Comparison of ENCODE assay signal across 12 cellular contexts in the genomic region with DNA sequence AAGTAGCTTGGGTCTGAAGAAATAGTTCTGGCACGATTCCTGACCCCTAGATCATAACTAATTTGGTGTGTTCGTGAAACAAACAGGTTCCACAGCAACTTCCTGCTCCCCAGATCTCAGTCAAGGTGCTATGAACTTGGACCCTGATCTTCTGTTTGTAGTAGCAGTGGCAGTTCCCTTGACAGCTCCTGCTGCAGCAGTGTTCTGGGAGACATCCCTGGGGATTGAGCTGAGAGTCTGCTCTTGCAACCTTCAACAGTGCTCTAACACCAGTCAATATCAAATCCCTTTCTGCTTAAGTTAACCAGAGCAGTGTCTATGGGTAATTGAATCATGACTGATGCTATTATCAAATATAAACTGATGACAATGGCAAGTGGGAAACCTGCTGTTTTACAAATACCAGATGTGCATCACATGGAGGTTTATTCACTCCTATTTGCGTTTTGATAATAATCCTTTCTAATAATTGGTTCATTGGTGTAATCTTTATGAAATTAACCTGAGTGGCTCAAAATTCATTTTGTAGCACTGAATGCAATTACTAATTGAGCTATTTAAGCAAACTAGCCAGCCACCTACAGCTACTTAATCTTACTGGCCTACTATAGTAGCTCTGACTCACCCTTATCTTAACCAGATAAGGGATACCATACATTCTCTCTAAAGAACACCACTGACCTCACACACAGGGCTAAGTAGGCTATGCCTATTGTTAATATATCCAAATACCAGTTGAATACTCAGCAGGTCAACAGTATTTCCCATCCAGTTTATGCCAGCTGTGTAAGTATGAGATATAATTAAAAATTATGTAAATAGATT. TPM values are rescaled to one million over a fixed set of nuclear protein-coding genes. Genes with fewer than 3 reads are reported as not detected.
DNase-seq lines count a peak whose midpoint lies in the region; ATAC-seq and TF ChIP-seq lines count a peak whose summit lies in the region.
"Had no signal": no experiment of that assay in that cellular context is flagged by ENCODE, and none has a peak within 500 bp of the region (broad histone marks: within the 10 kb centered on the region; RNA-seq: fewer than 3 reads in every experiment).

No MANE protein-coding gene starts in this region.

- peak; percentile 40 for ATAC-seq in GM18511 (IDR thresholded peaks at IDR 0.05; ENCODE audit: unreplicated experiment)
- peak; percentile 90 for ATAC-seq in SK-N-SH treated with all-trans-retinoic acid at 6 μM for 48 hours
- no peak for ATAC-seq in HG02884 (IDR thresholded peaks at IDR 0.05; ENCODE audit: unreplicated experiment)
- ATAC-seq in GM18519 (IDR thresholded peaks at IDR 0.05; ENCODE audit: low FRiP score, unreplicated experiment) = no peak
- ATAC-seq in GM21723 (IDR thresholded peaks at IDR 0.05; ENCODE audit: unreplicated experiment) = no peak
- ATAC-seq: esophagus mucosa had no signal

- peak; percentile 76 for DNase-seq in A172 (ENCODE audit: low spot score)
- DNase-seq in hepatic stellate cell (ENCODE audit: low spot score) = peak; percentile 26
- DNase-seq in anterior cingulate cortex (lab: John Stamatoyannopoulos, UW) = no peak
- DNase-seq: activated gamma-delta T cell; stimulated activated CD4-positive, alpha-beta T cell treated with anti-CD3 and anti-CD28 coated beads, Interleukin-2, amount 100 ng/mL, for 48 hours; T1000 had no signal

TF ChIP-seq in SK-N-SH treated with all-trans-retinoic acid at 6 μM for 48 hours, 23 proteins besides CTCF, POLR2A, EP300 and RAD21:
- TF ChIP-seq ARNTL (CRISPR knock-in tag; IDR thresholded peaks at IDR 0.05; ENCODE audit: borderline replicate concordance, low read depth) = no peak
- TF ChIP-seq ZNF8 (CRISPR knock-in tag; IDR thresholded peaks at IDR 0.05) = peak; percentile 55
- peak; percentile 84 for TF ChIP-seq ISL1 (CRISPR knock-in tag; IDR thresholded peaks at IDR 0.05)
- TF ChIP-seq TCF4 (CRISPR knock-in tag; IDR thresholded peaks at IDR 0.05; ENCODE audit: borderline replicate concordance) = peak; percentile 95
- no peak for TF ChIP-seq ZFP3 (CRISPR knock-in tag; IDR thresholded peaks at IDR 0.05)
- peak; percentile 36; the same call in 1 of the 2 replicates for TF ChIP-seq ZNF70 (CRISPR knock-in tag; IDR thresholded peaks at IDR 0.05)
- TF ChIP-seq, protein P1, sequence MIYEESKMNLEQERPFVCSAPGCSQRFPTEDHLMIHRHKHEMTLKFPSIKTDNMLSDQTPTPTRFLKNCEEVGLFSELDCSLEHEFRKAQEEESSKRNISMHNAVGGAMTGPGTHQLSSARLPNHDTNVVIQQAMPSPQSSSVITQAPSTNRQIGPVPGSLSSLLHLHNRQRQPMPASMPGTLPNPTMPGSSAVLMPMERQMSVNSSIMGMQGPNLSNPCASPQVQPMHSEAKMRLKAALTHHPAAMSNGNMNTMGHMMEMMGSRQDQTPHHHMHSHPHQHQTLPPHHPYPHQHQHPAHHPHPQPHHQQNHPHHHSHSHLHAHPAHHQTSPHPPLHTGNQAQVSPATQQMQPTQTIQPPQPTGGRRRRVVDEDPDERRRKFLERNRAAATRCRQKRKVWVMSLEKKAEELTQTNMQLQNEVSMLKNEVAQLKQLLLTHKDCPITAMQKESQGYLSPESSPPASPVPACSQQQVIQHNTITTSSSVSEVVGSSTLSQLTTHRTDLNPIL (CRISPR knock-in tag; IDR thresholded peaks at IDR 0.05; ENCODE audit: low read depth) = 0 out of 2 replicates have a peak, but pooled peaks have one; percentile 5
- TF ChIP-seq ESRRG (CRISPR knock-in tag; IDR thresholded peaks at IDR 0.05) = 0 out of 2 replicates have a peak, but pooled peaks have one; percentile 62
- TF ChIP-seq ZNF565 (CRISPR knock-in tag; conservative IDR thresholded peaks at IDR 0.05; ENCODE audit: low read depth) = no peak
- TF ChIP-seq TSHZ2 (CRISPR knock-in tag; IDR thresholded peaks at IDR 0.05) = peak; percentile 85; the same call in 1 of the 2 replicates
- TF ChIP-seq GLIS3 (CRISPR knock-in tag; IDR thresholded peaks at IDR 0.05) = 0 out of 2 replicates have a peak, but pooled peaks have one; percentile 3
- TF ChIP-seq RARB (CRISPR knock-in tag; IDR thresholded peaks at IDR 0.05) = no peak
- peak; percentile 88 for TF ChIP-seq SNAI2 (CRISPR knock-in tag; IDR thresholded peaks at IDR 0.05)

RNA-seq across cellular contexts. Expression of gene KDM4C, which starts 21.9 kb away (rescaled TPM):
- total RNA-seq in A172 (2014; rRNA removed; shearing (Covaris generic)) = 10.7 and 11.9 TPM in 2 replicates

Comparison
In these comparisons a context has a peak if more than half of its experiments do, and no peak if none do; other contexts are left out.
1. DNase-seq: peak in A172 (single experiment) and hepatic stellate cell (single experiment); none in anterior cingulate cortex (0 of 58).
2. ATAC-seq: peak in GM18511 (single experiment) and SK-N-SH treated with all-trans-retinoic acid at 6 μM for 48 hours (single experiment); none in HG02884 (single experiment), GM18519 (single experiment) and GM21723 (single experiment).